In genomic region chr9:129874261-129875101, GRCh38 we compare ENCODE assay signal across 26 cellular contexts. TPM values are rescaled to one million over a fixed set of nuclear protein-coding genes. Genes with fewer than 3 reads are reported as not detected.
A peak's percentile ranks its signal among the peaks of the same experiment; 100 is the strongest.
DNase-seq lines count a peak whose midpoint lies in the region; ATAC-seq lines count a peak whose summit lies in the region.
"Had no signal": no experiment of that assay in that cellular context is flagged by ENCODE, and none has a peak within 500 bp of the region (broad histone marks: within the 10 kb centered on the region; RNA-seq: fewer than 3 reads in every experiment).

No MANE protein-coding gene starts in this region.

- H3K27ac Mint-ChIP-seq in activated naive CD4-positive, alpha-beta T cell treated with anti-CD3 and anti-CD28 coated beads, Interleukin-2, amount 50 U/mL, for 24 hours, result peak overlapping the region; percentile 51
- peak overlapping the region in 1 of 2 donors; percentile 65 for H3K27ac Mint-ChIP-seq in activated naive CD4-positive, alpha-beta T cell treated with anti-CD3 and anti-CD28 coated beads, Interleukin-2, amount 50 U/mL, for 72 hours
- H3K27ac Mint-ChIP-seq in T-cell (peak overlapping the region; percentile 68 to 85), memory B cell (peak overlapping the region; percentile 71)
- H3K27ac Mint-ChIP-seq: endodermal cell had no signal

- no peaks in the 10 kb centered on the region for H3K27me3 Mint-ChIP-seq in activated naive CD4-positive, alpha-beta T cell treated with anti-CD3 and anti-CD28 coated beads, Interleukin-2, amount 50 U/mL, for 24 hours
- H3K27me3 Mint-ChIP-seq in T-cell (no peaks in the 10 kb centered on the region), memory B cell (no peaks in the 10 kb centered on the region)

- H3K27ac ChIP-seq in thymus (ENCODE audit: low read depth), result peak overlapping the region; percentile 26
- H3K27ac ChIP-seq: coronary artery, foreskin keratinocyte, HL-60, testis, VCaP had no signal

- peaks cover 1% of the 10 kb centered on the region for H3K9me3 ChIP-seq in thymus (ENCODE audit: control insufficient read depth)
- H3K9me3 ChIP-seq: esophagus muscularis mucosa, testis had no signal

- H3K36me3 Mint-ChIP-seq in activated naive CD4-positive, alpha-beta T cell treated with anti-CD3 and anti-CD28 coated beads, Interleukin-2, amount 50 U/mL, for 24 hours, result peaks cover 10% of the 10 kb centered on the region
- H3K36me3 Mint-ChIP-seq in activated naive CD4-positive, alpha-beta T cell treated with anti-CD3 and anti-CD28 coated beads, Interleukin-2, amount 50 U/mL, for 72 hours, result peaks cover 15 to 18% of the 10 kb centered on the region in 2 donors
- H3K36me3 Mint-ChIP-seq in T-cell, result peaks cover 28% of the 10 kb centered on the region
- peaks cover 9% of the 10 kb centered on the region for H3K36me3 Mint-ChIP-seq in memory B cell

- no peaks in the 10 kb centered on the region for H3K9me3 Mint-ChIP-seq in activated naive CD4-positive, alpha-beta T cell treated with anti-CD3 and anti-CD28 coated beads, Interleukin-2, amount 50 U/mL, for 24 hours
- no peaks in the 10 kb centered on the region for H3K9me3 Mint-ChIP-seq in activated naive CD4-positive, alpha-beta T cell treated with anti-CD3 and anti-CD28 coated beads, Interleukin-2, amount 50 U/mL, for 72 hours
- H3K9me3 Mint-ChIP-seq in T-cell (no peaks in the 10 kb centered on the region), memory B cell (no peaks in the 10 kb centered on the region)
- H3K9me3 Mint-ChIP-seq: endodermal cell had no signal

- peaks cover 57% of the 10 kb centered on the region for H3K36me3 ChIP-seq in thymus (ENCODE audit: control insufficient read depth, insufficient read depth)

- H3K4me3 Mint-ChIP-seq in activated naive CD4-positive, alpha-beta T cell treated with anti-CD3 and anti-CD28 coated beads, Interleukin-2, amount 50 U/mL, for 24 hours, result no peak overlapping the region
- H3K4me3 Mint-ChIP-seq in T-cell, result no peak overlapping the region
- H3K4me3 Mint-ChIP-seq in memory B cell, result no peak overlapping the region
- H3K4me3 Mint-ChIP-seq: endodermal cell had no signal

- no peak for DNase-seq in activated naive CD4-positive, alpha-beta T cell treated with anti-CD3 and anti-CD28 coated beads, Interleukin-2, amount 50 U/mL, for 72 hours (ENCODE audit: low spot score in 2 of 2)
- DNase-seq in T-cell (no peak), memory B cell (ENCODE audit: low spot score in 2 of 2) (no peak), NCI-H2171 (lab: John Stamatoyannopoulos, UW) (no peak)
- DNase-seq: activated naive CD4-positive, alpha-beta T cell treated with Interleukin-2 at 50 U/mL for 16 hours; activated T-cell treated with anti-CD3 and anti-CD28 coated beads, Interleukin-2, amount 50 U/mL, for 1 hour; foreskin keratinocyte; Kasumi-1; left cardiac atrium; mammary epithelial cell; NCI-H1436 treated with DMSO at 0.1 percent for 48 hours; NCI-H2171 treated with DMSO at 0.1 percent for 48 hours; NCI-H510A treated with DMSO at 0.1 percent for 48 hours; NK-92 treated with Interleukin-12 subunit alpha and Interleukin-12 subunit beta, amount 100 ng/mL, for 24 hours; Right ventricle myocardium superior; stimulated activated naive CD8-positive, alpha-beta T cell treated with anti-CD3 and anti-CD28 coated beads, Interleukin-15, Interleukin-2, amounts not matched to agents 100 U/mL and 50 U/mL, for 24 hours; T-helper 9 cell; testis had no signal

- 92% methylated on average over 38 of the region's 38 CpGs for WGBS in thymus

- H3K4me1 ChIP-seq in thymus (ENCODE audit: control insufficient read depth, insufficient read depth, low read length), result peaks cover 17% of the 10 kb centered on the region
- H3K4me1 ChIP-seq: foreskin keratinocyte, testis had no signal

- POLR2A ChIA-PET in T-cell (lab: Charles Lee), result no interaction called here

- no peak for ATAC-seq in activated naive CD4-positive, alpha-beta T cell treated with anti-CD3 and anti-CD28 coated beads, Interleukin-2, amount 50 U/mL, for 72 hours
- ATAC-seq in T-cell (replicated peaks in 1 of 4) (no peak), memory B cell (ENCODE audit: low read depth) (no peak), HG02884 (IDR thresholded peaks at IDR 0.05; ENCODE audit: unreplicated experiment) (no peak)
- ATAC-seq: foreskin keratinocyte; left cardiac atrium; stimulated activated naive CD8-positive, alpha-beta T cell treated with anti-CD3 and anti-CD28 coated beads, Interleukin-15, Interleukin-2, amounts not matched to agents 100 U/mL and 50 U/mL, for 24 hours had no signal

- peaks cover 39% of the 10 kb centered on the region for H3K4me1 Mint-ChIP-seq in activated naive CD4-positive, alpha-beta T cell treated with anti-CD3 and anti-CD28 coated beads, Interleukin-2, amount 50 U/mL, for 24 hours
- H3K4me1 Mint-ChIP-seq in T-cell (peaks cover 43 to 57% (median 49%) of the 10 kb centered on the region in 3 donors), memory B cell (peaks cover 8% of the 10 kb centered on the region)
- H3K4me1 Mint-ChIP-seq: endodermal cell had no signal

- CTCF ChIA-PET in T-cell (lab: Charles Lee), result no interaction called here

- H3K4me3 ChIP-seq in thymus (ENCODE audit: low read length), result no peak overlapping the region
- H3K4me3 ChIP-seq: coronary artery, esophagus muscularis mucosa, testis had no signal

- H3K27me3 ChIP-seq in thymus (ENCODE audit: control insufficient read depth, insufficient read depth), result no peaks in the 10 kb centered on the region
- H3K27me3 ChIP-seq: esophagus muscularis mucosa, foreskin keratinocyte, testis had no signal

RNA-seq across cellular contexts. Expression of gene USP20, which starts 39.2 kb away (rescaled TPM):
- 10 to 100 TPM; 50.7 to 58.5 TPM for total RNA-seq in activated naive CD4-positive, alpha-beta T cell treated with anti-CD3 and anti-CD28 coated beads, Interleukin-2, amount 50 U/mL, for 72 hours
- total RNA-seq in T-cell, result 100 to 1,000 TPM; 105 to 140 (median 125) TPM
- polyA plus RNA-seq in thymus, result 175 TPM

RNA-seq across cellular contexts. Expression of gene C9orf78, which starts 39.4 kb away (rescaled TPM):
- 10 to 100 TPM; 43.9 to 58.4 TPM for total RNA-seq in activated naive CD4-positive, alpha-beta T cell treated with anti-CD3 and anti-CD28 coated beads, Interleukin-2, amount 50 U/mL, for 72 hours
- total RNA-seq in T-cell, result 100 to 1,000 TPM in 1 of 5 donors, 10 to 100 TPM in 4; 80.5 to 112 (median 90.2) TPM
- 95.0 TPM for polyA plus RNA-seq in thymus

RNA-seq across cellular contexts. Expression of gene TOR1A, which starts 50.5 kb away (rescaled TPM):
- 10 to 100 TPM; 33.4 to 48.6 TPM for total RNA-seq in activated naive CD4-positive, alpha-beta T cell treated with anti-CD3 and anti-CD28 coated beads, Interleukin-2, amount 50 U/mL, for 72 hours
- 10 to 100 TPM; 16.6 to 39.3 (median 34.1) TPM for total RNA-seq in T-cell
- 30.0 TPM for polyA plus RNA-seq in thymus
